In the genomic region with DNA sequence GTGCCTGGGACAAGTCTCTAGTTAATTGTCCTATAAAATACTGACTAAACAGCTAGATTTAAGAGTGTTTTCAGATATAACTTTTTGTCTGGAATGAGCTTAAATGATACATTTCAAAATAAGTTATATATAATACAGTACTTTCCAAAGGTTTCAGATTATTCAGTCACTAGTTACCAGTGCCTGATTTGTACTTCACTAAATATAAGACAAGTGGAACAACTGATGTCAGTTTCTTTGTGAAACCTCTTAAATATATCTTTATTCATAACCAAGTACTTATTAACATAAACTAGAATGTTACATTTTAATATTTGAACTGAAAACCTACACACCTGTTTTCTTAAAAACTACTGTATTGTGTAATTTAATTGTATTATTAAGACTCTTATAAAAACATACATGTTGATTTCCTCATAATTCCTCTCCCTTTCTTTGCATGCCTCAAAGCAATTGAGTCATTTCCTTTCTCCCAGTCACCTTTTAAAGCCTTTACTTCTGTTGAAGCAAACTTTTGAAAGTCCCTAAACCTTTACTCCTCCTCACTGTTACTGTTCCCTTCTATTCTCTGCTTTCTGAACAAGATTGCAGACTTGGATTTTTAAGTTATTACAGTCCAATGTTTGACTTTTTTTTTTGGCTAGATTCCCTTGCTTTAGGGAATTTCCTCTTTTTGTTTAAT, we compare ENCODE assay signal across 21 cellular contexts. TPM values are rescaled to one million over a fixed set of nuclear protein-coding genes. Genes with fewer than 3 reads are reported as not detected.
DNase-seq lines count a peak whose midpoint lies in the region; ATAC-seq and TF ChIP-seq lines count a peak whose summit lies in the region.
"Had no signal": no experiment of that assay in that cellular context is flagged by ENCODE, and none has a peak within 500 bp of the region (broad histone marks: within the 10 kb centered on the region; RNA-seq: fewer than 3 reads in every experiment).

No MANE protein-coding gene starts in this region.

- no peaks in the 10 kb centered on the region for H3K36me3 Mint-ChIP-seq in effector memory CD8-positive, alpha-beta T cell (ENCODE audit: insufficient read depth)
- H3K36me3 Mint-ChIP-seq: activated CD8-positive, alpha-beta memory T cell treated with anti-CD3 and anti-CD28 coated beads, Interleukin-2, amount 10 ng/mL, durations not matched to agents 7 days and 5 days had no signal

- H3K4me2 ChIP-seq in GM23248 (ENCODE audit: unreplicated experiment) = no peak overlapping the region

- H3K79me2 ChIP-seq in GM23248 (ENCODE audit: insufficient read depth) = no peaks in the 10 kb centered on the region

- H2AFZ ChIP-seq in GM23248 = no peak overlapping the region

- no peaks in the 10 kb centered on the region for H3F3A ChIP-seq in GM23248 (ENCODE audit: insufficient read depth)

- no peak overlapping the region for H3K9ac ChIP-seq in GM23248

- H3K9me3 Mint-ChIP-seq in effector memory CD8-positive, alpha-beta T cell = no peaks in the 10 kb centered on the region

- in situ Hi-C loops in GM23248 (cut with MboI) = no loop called here

- no peaks in the 10 kb centered on the region for H3K4me1 Mint-ChIP-seq in effector memory CD8-positive, alpha-beta T cell (ENCODE audit: low read depth in 2 of 2)
- H3K4me1 Mint-ChIP-seq: activated CD8-positive, alpha-beta memory T cell treated with anti-CD3 and anti-CD28 coated beads, Interleukin-2, amount 10 ng/mL, durations not matched to agents 7 days and 5 days; CD8-positive, alpha-beta memory T cell had no signal

- no peaks in the 10 kb centered on the region for H3K9me3 ChIP-seq in GM23248 (ENCODE audit: low read depth)
- no peaks in the 10 kb centered on the region for H3K9me3 ChIP-seq in RWPE2 (ENCODE audit: severe bottlenecking)
- H3K9me3 ChIP-seq: gastroesophageal sphincter, tibial nerve had no signal

- no peak for TF ChIP-seq CTCF in RWPE2 (IDR thresholded peaks at IDR 0.05; ENCODE audit: poor library complexity, severe bottlenecking)

- H3K27ac Mint-ChIP-seq in effector memory CD8-positive, alpha-beta T cell = no peak overlapping the region
- H3K27ac Mint-ChIP-seq: activated CD8-positive, alpha-beta memory T cell treated with anti-CD3 and anti-CD28 coated beads, Interleukin-2, amount 10 ng/mL, durations not matched to agents 7 days and 5 days; CD8-positive, alpha-beta memory T cell had no signal

- H3K9me2 ChIP-seq in GM23248 (ENCODE audit: insufficient read depth) = no peaks in the 10 kb centered on the region

- peak; percentile 90 for ATAC-seq in RWPE2 (ENCODE audit: low read depth)
- no peak for ATAC-seq in effector memory CD8-positive, alpha-beta T cell (replicated peaks)
- ATAC-seq: activated CD8-positive, alpha-beta memory T cell treated with anti-CD3 and anti-CD28 coated beads, Interleukin-2, amount 10 ng/mL, durations not matched to agents 7 days and 5 days; gastroesophageal sphincter; HCT116; sciatic nerve had no signal

- H3K36me3 ChIP-seq in GM23248 (ENCODE audit: low read depth) (no peaks in the 10 kb centered on the region), RWPE2 (ENCODE audit: low read depth) (no peaks in the 10 kb centered on the region)
- H3K36me3 ChIP-seq: gastroesophageal sphincter, tibial nerve had no signal

- peak; percentile 36 for DNase-seq in Daoy (ENCODE audit: low read depth)
- peak; percentile 33 for DNase-seq in GM23248
- DNase-seq in RWPE2 (ENCODE audit: low spot score) = no peak
- DNase-seq in glomerular visceral epithelial cell (ENCODE audit: extremely low spot score) = peak; percentile 8
- no peak for DNase-seq in effector memory CD8-positive, alpha-beta T cell
- DNase-seq in DMS114 treated with DMSO at 0.1 percent for 48 hours (lab: John Stamatoyannopoulos, UW; ENCODE audit: unreplicated experiment) = no peak
- no peak for DNase-seq in SHP77 (lab: John Stamatoyannopoulos, UW)
- DNase-seq in NCI-H446 treated with DMSO at 0.1 percent for 48 hours (lab: John Stamatoyannopoulos, UW) = no peak
- DNase-seq: activated CD8-positive, alpha-beta memory T cell treated with anti-CD3 and anti-CD28 coated beads, Interleukin-2, amount 10 ng/mL, durations not matched to agents 7 days and 5 days; activated gamma-delta T cell; aorta; CD8-positive, alpha-beta memory T cell; GF-D8; midbrain; NCI-H2081 treated with DMSO at 0.1 percent for 48 hours; stimulated activated CD4-positive, alpha-beta T cell treated with anti-CD3 and anti-CD28 coated beads, Interleukin-4, amount 100 ng/mL, for 4 hours had no signal

- H3K27me3 ChIP-seq in GM23248 (replicated peaks; ENCODE audit: insufficient read depth) = 0 out of 2 replicates have a peak, but pooled peaks cover 13% of the 10 kb centered on the region
- peaks cover 16% of the 10 kb centered on the region for H3K27me3 ChIP-seq in RWPE2 (ENCODE audit: insufficient read depth, poor library complexity, severe bottlenecking)
- H3K27me3 ChIP-seq: gastroesophageal sphincter, tibial nerve had no signal

- H3K27me3 Mint-ChIP-seq in effector memory CD8-positive, alpha-beta T cell = peaks cover 38 to 41% of the 10 kb centered on the region in 2 donors

- H3K4me3 ChIP-seq in GM23248 = no peak overlapping the region
- no peak overlapping the region for H3K4me3 ChIP-seq in RWPE2 (ENCODE audit: severe bottlenecking)
- H3K4me3 ChIP-seq: gastroesophageal sphincter, tibial nerve had no signal

- H3K27ac ChIP-seq in GM23248 (no peak overlapping the region), RWPE2 (ENCODE audit: poor library complexity, severe bottlenecking) (no peak overlapping the region)
- H3K27ac ChIP-seq: gastroesophageal sphincter, RWPE1, tibial nerve had no signal

- H3K4me1 ChIP-seq in GM23248 (ENCODE audit: insufficient read depth) (no peaks in the 10 kb centered on the region), RWPE2 (ENCODE audit: insufficient read depth, poor library complexity, severe bottlenecking) (peaks cover 3% of the 10 kb centered on the region)
- H3K4me1 ChIP-seq: tibial nerve had no signal

- no peak overlapping the region for H3K4me3 Mint-ChIP-seq in effector memory CD8-positive, alpha-beta T cell
- H3K4me3 Mint-ChIP-seq: activated CD8-positive, alpha-beta memory T cell treated with anti-CD3 and anti-CD28 coated beads, Interleukin-2, amount 10 ng/mL, durations not matched to agents 7 days and 5 days; CD8-positive, alpha-beta memory T cell had no signal

- no peaks in the 10 kb centered on the region for H4K20me1 ChIP-seq in GM23248 (ENCODE audit: insufficient read depth)

RNA-seq across cellular contexts. Expression of a gene that starts 8.6 kb away (rescaled TPM):
- total RNA-seq in Daoy (2014; rRNA removed; shearing (Covaris generic)) = 0.34 and 4.9 TPM in 2 replicates
- under 0.01 TPM in 1 of 2 replicates, not detected in the other for total RNA-seq in GM23248 (2014; rRNA removed; shearing (Covaris generic))
- polyA plus RNA-seq in GM23248 (2016; fragmentation: Nextera tagmentation; extraction: Ambion mirVana) = 0.38 and 0.79 TPM in 2 replicates
- total RNA-seq: CD8-positive, alpha-beta memory T cell had no signal

Comparison
In these comparisons a context has a peak if more than half of its experiments do, and no peak if none do; other contexts are left out.
1. DNase-seq: peak in Daoy (single experiment), GM23248 (single experiment) and glomerular visceral epithelial cell (single experiment); none in RWPE2 (single experiment), effector memory CD8-positive, alpha-beta T cell (0 of 3), DMS114 treated with DMSO at 0.1 percent for 48 hours (single experiment), SHP77 (0 of 2) and NCI-H446 treated with DMSO at 0.1 percent for 48 hours (single experiment).